ENCODE assay signal across 2 cellular contexts in the genomic region with DNA sequence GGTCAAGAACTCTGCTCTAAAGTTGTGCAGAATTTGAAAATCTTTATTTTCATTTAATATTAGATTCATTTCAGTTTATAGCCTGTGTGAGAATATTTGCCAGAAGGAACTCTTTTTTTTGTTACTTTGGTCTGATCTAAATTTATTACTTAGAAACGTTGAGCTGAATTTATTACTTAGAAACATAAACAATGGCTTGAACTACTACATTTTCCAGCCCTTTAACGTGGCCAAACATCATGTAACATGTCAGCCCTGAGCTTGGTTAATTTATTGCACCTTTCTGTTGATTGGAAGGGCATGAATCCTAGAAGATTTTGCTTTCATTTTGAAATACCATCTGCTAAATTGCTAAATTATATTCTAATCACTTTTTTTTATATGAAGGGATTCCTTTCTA.
TF ChIP-seq lines count a peak whose summit lies in the region.

No MANE protein-coding gene starts in this region.

TF ChIP-seq in HEK293, 187 proteins besides CTCF, POLR2A, EP300 and RAD21 (continued from another document):
- TF ChIP-seq, protein P1, sequence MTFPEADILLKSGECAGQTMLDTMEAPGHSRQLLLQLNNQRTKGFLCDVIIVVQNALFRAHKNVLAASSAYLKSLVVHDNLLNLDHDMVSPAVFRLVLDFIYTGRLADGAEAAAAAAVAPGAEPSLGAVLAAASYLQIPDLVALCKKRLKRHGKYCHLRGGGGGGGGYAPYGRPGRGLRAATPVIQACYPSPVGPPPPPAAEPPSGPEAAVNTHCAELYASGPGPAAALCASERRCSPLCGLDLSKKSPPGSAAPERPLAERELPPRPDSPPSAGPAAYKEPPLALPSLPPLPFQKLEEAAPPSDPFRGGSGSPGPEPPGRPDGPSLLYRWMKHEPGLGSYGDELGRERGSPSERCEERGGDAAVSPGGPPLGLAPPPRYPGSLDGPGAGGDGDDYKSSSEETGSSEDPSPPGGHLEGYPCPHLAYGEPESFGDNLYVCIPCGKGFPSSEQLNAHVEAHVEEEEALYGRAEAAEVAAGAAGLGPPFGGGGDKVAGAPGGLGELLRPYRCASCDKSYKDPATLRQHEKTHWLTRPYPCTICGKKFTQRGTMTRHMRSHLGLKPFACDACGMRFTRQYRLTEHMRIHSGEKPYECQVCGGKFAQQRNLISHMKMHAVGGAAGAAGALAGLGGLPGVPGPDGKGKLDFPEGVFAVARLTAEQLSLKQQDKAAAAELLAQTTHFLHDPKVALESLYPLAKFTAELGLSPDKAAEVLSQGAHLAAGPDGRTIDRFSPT (tag by site-specific recombination; IDR thresholded peaks at IDR 0.05), result no peak
- 0 out of 2 replicates have a peak, but pooled peaks have one; percentile 1 for TF ChIP-seq SCRT2 (tag by site-specific recombination; IDR thresholded peaks at IDR 0.05)
- TF ChIP-seq FEZF1 (tag by site-specific recombination; IDR thresholded peaks at IDR 0.05), result peak; percentile 65
- no peak for TF ChIP-seq YY1 (tag by site-specific recombination; IDR thresholded peaks at IDR 0.05)
- no peak for TF ChIP-seq SCRT1 (tag by site-specific recombination; IDR thresholded peaks at IDR 0.05; ENCODE audit: borderline replicate concordance)
- TF ChIP-seq KLF1 (tag by site-specific recombination; IDR thresholded peaks at IDR 0.05), result no peak
- TF ChIP-seq, protein P2, sequence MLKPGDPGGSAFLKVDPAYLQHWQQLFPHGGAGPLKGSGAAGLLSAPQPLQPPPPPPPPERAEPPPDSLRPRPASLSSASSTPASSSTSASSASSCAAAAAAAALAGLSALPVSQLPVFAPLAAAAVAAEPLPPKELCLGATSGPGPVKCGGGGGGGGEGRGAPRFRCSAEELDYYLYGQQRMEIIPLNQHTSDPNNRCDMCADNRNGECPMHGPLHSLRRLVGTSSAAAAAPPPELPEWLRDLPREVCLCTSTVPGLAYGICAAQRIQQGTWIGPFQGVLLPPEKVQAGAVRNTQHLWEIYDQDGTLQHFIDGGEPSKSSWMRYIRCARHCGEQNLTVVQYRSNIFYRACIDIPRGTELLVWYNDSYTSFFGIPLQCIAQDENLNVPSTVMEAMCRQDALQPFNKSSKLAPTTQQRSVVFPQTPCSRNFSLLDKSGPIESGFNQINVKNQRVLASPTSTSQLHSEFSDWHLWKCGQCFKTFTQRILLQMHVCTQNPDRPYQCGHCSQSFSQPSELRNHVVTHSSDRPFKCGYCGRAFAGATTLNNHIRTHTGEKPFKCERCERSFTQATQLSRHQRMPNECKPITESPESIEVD (tag by site-specific recombination; IDR thresholded peaks at IDR 0.05), result peak; percentile 71
- TF ChIP-seq, protein P3, sequence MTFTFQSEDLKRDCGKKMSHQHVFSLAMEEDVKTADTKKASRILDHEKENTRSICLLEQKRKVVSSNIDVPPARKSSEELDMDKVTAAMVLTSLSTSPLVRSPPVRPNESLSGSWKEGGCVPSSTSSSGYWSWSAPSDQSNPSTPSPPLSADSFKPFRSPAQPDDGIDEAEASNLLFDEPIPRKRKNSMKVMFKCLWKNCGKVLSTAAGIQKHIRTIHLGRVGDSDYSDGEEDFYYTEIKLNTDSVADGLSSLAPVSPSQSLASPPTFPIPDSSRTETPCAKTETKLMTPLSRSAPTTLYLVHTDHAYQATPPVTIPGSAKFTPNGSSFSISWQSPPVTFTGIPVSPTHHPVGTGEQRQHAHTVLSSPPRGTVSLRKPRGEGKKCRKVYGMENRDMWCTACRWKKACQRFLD (tag by site-specific recombination; IDR thresholded peaks at IDR 0.05), result no peak
- TF ChIP-seq, protein P4, sequence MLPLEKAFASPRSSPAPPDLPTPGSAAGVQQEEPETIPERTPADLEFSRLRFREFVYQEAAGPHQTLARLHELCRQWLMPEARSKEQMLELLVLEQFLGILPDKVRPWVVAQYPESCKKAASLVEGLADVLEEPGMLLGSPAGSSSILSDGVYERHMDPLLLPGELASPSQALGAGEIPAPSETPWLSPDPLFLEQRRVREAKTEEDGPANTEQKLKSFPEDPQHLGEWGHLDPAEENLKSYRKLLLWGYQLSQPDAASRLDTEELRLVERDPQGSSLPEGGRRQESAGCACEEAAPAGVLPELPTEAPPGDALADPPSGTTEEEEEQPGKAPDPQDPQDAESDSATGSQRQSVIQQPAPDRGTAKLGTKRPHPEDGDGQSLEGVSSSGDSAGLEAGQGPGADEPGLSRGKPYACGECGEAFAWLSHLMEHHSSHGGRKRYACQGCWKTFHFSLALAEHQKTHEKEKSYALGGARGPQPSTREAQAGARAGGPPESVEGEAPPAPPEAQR (tag by site-specific recombination; IDR thresholded peaks at IDR 0.05), result no peak
- TF ChIP-seq ZBTB7A (tag by site-specific recombination; IDR thresholded peaks at IDR 0.05; ENCODE audit: low read depth), result no peak
- no peak for TF ChIP-seq ZNF248 (tag by site-specific recombination; IDR thresholded peaks at IDR 0.05)
- TF ChIP-seq, protein P5, sequence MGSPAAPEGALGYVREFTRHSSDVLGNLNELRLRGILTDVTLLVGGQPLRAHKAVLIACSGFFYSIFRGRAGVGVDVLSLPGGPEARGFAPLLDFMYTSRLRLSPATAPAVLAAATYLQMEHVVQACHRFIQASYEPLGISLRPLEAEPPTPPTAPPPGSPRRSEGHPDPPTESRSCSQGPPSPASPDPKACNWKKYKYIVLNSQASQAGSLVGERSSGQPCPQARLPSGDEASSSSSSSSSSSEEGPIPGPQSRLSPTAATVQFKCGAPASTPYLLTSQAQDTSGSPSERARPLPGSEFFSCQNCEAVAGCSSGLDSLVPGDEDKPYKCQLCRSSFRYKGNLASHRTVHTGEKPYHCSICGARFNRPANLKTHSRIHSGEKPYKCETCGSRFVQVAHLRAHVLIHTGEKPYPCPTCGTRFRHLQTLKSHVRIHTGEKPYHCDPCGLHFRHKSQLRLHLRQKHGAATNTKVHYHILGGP (tag by site-specific recombination; IDR thresholded peaks at IDR 0.05), result peak; percentile 50
- TF ChIP-seq ZNF521 (tag by site-specific recombination; IDR thresholded peaks at IDR 0.05), result no peak
- TF ChIP-seq ZNF654 (tag by site-specific recombination; IDR thresholded peaks at IDR 0.05; ENCODE audit: low read depth), result no peak

TF ChIP-seq in HepG2, 621 proteins besides CTCF, POLR2A, EP300 and RAD21 (continued from another document):
- TF ChIP-seq ZNF501 (CRISPR knock-in tag; IDR thresholded peaks at IDR 0.05) (no peak), ARID2 (CRISPR knock-in tag; IDR thresholded peaks at IDR 0.05; ENCODE audit: borderline replicate concordance) (no peak), SRF (IDR thresholded peaks at IDR 0.05; ENCODE audit: low read depth, low read length) (no peak), HOXA5 (CRISPR knock-in tag; IDR thresholded peaks at IDR 0.05) (no peak), NCOR1 (IDR thresholded peaks at IDR 0.05; ENCODE audit: borderline replicate concordance, low read length) (no peak), ZFP37 (CRISPR knock-in tag; IDR thresholded peaks at IDR 0.05; ENCODE audit: borderline replicate concordance) (no peak), ZNF343 (CRISPR knock-in tag; IDR thresholded peaks at IDR 0.05) (no peak), E2F5 (CRISPR knock-in tag; conservative IDR thresholded peaks at IDR 0.05) (no peak), ZGPAT (CRISPR knock-in tag; IDR thresholded peaks at IDR 0.05) (no peak)
- TF ChIP-seq, protein P6, sequence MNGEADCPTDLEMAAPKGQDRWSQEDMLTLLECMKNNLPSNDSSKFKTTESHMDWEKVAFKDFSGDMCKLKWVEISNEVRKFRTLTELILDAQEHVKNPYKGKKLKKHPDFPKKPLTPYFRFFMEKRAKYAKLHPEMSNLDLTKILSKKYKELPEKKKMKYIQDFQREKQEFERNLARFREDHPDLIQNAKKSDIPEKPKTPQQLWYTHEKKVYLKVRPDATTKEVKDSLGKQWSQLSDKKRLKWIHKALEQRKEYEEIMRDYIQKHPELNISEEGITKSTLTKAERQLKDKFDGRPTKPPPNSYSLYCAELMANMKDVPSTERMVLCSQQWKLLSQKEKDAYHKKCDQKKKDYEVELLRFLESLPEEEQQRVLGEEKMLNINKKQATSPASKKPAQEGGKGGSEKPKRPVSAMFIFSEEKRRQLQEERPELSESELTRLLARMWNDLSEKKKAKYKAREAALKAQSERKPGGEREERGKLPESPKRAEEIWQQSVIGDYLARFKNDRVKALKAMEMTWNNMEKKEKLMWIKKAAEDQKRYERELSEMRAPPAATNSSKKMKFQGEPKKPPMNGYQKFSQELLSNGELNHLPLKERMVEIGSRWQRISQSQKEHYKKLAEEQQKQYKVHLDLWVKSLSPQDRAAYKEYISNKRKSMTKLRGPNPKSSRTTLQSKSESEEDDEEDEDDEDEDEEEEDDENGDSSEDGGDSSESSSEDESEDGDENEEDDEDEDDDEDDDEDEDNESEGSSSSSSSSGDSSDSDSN (CRISPR knock-in tag; IDR thresholded peaks at IDR 0.05), result no peak
